ENCODE assay signal across 2 cellular contexts in the genomic region with DNA sequence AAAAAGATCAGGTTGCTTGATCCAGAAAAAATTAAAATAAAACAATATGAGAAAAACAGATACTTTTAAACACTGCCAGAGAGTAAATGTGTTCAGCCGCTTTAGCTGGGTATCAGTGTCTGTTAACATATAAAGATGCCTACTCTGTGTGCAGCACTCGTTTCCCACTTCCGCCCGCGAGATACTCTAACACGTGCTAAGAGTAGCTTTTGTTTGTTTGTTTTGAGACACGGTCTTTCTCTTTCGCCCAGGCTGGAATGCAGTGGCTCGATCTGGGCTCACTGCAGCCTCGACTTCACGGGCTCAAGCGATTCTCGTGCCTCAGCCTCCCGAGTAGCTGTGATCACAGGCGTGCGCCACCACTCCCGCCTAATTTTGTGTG.
TF ChIP-seq lines count a peak whose summit lies in the region.

No MANE protein-coding gene starts in this region.

TF ChIP-seq in SK-N-SH, 30 proteins besides CTCF, POLR2A, EP300 and RAD21:
- TF ChIP-seq RFX5 (IDR thresholded peaks at IDR 0.05; ENCODE audit: low read length) = no peak
- TF ChIP-seq, protein P1, sequence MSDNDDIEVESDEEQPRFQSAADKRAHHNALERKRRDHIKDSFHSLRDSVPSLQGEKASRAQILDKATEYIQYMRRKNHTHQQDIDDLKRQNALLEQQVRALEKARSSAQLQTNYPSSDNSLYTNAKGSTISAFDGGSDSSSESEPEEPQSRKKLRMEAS (IDR thresholded peaks at IDR 0.05; ENCODE audit: low read depth) = no peak
- no peak for TF ChIP-seq NRF1 (IDR thresholded peaks at IDR 0.05; ENCODE audit: low read depth, low read length)
- TF ChIP-seq, protein P2, sequence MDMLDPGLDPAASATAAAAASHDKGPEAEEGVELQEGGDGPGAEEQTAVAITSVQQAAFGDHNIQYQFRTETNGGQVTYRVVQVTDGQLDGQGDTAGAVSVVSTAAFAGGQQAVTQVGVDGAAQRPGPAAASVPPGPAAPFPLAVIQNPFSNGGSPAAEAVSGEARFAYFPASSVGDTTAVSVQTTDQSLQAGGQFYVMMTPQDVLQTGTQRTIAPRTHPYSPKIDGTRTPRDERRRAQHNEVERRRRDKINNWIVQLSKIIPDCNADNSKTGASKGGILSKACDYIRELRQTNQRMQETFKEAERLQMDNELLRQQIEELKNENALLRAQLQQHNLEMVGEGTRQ (IDR thresholded peaks at IDR 0.05; ENCODE audit: borderline replicate concordance, low read depth, low read length) = no peak
- no peak for TF ChIP-seq MEF2A (IDR thresholded peaks at IDR 0.05; ENCODE audit: borderline replicate concordance, low read depth)
- no peak for TF ChIP-seq RCOR1 (IDR thresholded peaks at IDR 0.05; ENCODE audit: low read length)
- TF ChIP-seq RXRA (IDR thresholded peaks at IDR 0.05; ENCODE audit: borderline replicate concordance, low read depth) = no peak
- no peak for TF ChIP-seq YY1 (IDR thresholded peaks at IDR 0.05; ENCODE audit: low read depth)
- TF ChIP-seq FOXM1 (IDR thresholded peaks at IDR 0.05; ENCODE audit: low read depth) = no peak
- no peak for TF ChIP-seq JUND (IDR thresholded peaks at IDR 0.05)
- no peak for TF ChIP-seq TAF1 (IDR thresholded peaks at IDR 0.05; ENCODE audit: borderline replicate concordance, low read depth, low read length)
- no peak for TF ChIP-seq GATA2 (CRISPR knock-in tag; IDR thresholded peaks at IDR 0.05)
- TF ChIP-seq GABPA (IDR thresholded peaks at IDR 0.05; ENCODE audit: low read depth) = no peak
- TF ChIP-seq FOSL2 (IDR thresholded peaks at IDR 0.05; ENCODE audit: borderline replicate concordance, low read depth) = no peak
- no peak for TF ChIP-seq MXI1 (IDR thresholded peaks at IDR 0.05; ENCODE audit: low read depth, low read length)
- TF ChIP-seq TCF12 (IDR thresholded peaks at IDR 0.05) = no peak
- TF ChIP-seq, protein P3, sequence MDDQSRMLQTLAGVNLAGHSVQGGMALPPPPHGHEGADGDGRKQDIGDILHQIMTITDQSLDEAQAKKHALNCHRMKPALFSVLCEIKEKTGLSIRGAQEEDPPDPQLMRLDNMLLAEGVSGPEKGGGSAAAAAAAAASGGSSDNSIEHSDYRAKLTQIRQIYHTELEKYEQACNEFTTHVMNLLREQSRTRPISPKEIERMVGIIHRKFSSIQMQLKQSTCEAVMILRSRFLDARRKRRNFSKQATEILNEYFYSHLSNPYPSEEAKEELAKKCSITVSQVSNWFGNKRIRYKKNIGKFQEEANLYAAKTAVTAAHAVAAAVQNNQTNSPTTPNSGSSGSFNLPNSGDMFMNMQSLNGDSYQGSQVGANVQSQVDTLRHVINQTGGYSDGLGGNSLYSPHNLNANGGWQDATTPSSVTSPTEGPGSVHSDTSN (IDR thresholded peaks at IDR 0.05) = no peak
- TF ChIP-seq, protein P4, sequence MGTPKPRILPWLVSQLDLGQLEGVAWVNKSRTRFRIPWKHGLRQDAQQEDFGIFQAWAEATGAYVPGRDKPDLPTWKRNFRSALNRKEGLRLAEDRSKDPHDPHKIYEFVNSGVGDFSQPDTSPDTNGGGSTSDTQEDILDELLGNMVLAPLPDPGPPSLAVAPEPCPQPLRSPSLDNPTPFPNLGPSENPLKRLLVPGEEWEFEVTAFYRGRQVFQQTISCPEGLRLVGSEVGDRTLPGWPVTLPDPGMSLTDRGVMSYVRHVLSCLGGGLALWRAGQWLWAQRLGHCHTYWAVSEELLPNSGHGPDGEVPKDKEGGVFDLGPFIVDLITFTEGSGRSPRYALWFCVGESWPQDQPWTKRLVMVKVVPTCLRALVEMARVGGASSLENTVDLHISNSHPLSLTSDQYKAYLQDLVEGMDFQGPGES (IDR thresholded peaks at IDR 0.05; ENCODE audit: low read depth, low read length) = no peak
- TF ChIP-seq, protein P5, sequence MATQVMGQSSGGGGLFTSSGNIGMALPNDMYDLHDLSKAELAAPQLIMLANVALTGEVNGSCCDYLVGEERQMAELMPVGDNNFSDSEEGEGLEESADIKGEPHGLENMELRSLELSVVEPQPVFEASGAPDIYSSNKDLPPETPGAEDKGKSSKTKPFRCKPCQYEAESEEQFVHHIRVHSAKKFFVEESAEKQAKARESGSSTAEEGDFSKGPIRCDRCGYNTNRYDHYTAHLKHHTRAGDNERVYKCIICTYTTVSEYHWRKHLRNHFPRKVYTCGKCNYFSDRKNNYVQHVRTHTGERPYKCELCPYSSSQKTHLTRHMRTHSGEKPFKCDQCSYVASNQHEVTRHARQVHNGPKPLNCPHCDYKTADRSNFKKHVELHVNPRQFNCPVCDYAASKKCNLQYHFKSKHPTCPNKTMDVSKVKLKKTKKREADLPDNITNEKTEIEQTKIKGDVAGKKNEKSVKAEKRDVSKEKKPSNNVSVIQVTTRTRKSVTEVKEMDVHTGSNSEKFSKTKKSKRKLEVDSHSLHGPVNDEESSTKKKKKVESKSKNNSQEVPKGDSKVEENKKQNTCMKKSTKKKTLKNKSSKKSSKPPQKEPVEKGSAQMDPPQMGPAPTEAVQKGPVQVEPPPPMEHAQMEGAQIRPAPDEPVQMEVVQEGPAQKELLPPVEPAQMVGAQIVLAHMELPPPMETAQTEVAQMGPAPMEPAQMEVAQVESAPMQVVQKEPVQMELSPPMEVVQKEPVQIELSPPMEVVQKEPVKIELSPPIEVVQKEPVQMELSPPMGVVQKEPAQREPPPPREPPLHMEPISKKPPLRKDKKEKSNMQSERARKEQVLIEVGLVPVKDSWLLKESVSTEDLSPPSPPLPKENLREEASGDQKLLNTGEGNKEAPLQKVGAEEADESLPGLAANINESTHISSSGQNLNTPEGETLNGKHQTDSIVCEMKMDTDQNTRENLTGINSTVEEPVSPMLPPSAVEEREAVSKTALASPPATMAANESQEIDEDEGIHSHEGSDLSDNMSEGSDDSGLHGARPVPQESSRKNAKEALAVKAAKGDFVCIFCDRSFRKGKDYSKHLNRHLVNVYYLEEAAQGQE (IDR thresholded peaks at IDR 0.05; ENCODE audit: low read depth, low read length) = no peak
- no peak for TF ChIP-seq SIN3A (IDR thresholded peaks at IDR 0.05; ENCODE audit: borderline replicate concordance, low read depth, low read length)

TF ChIP-seq in neural cell, 6 proteins besides CTCF, POLR2A, EP300 and RAD21:
- no peak for TF ChIP-seq TAF1 (IDR thresholded peaks at IDR 0.05; ENCODE audit: low read depth)
- no peak for TF ChIP-seq POLR2AphosphoS5 (IDR thresholded peaks at IDR 0.05)
- TF ChIP-seq MXI1 (conservative IDR thresholded peaks at IDR 0.05; ENCODE audit: poor library complexity, severe bottlenecking) = no peak
- no peak for TF ChIP-seq EZH2 (IDR thresholded peaks at IDR 0.05; ENCODE audit: borderline replicate concordance, insufficient read depth, low read length, poor library complexity, severe bottlenecking)
- TF ChIP-seq, protein P5 (IDR thresholded peaks at IDR 0.05; ENCODE audit: borderline replicate concordance) = no peak
- no peak for TF ChIP-seq SMC3 (conservative IDR thresholded peaks at IDR 0.05; ENCODE audit: poor library complexity)
